In genomic region chr2:55732854-55733253, GRCh38 we compare ENCODE assay signal across 22 cellular contexts. TPM values are rescaled to one million over a fixed set of nuclear protein-coding genes. Genes with fewer than 3 reads are reported as not detected.
A peak's percentile ranks its signal among the peaks of the same experiment; 100 is the strongest.
DNase-seq lines count a peak whose midpoint lies in the region; ATAC-seq and TF ChIP-seq lines count a peak whose summit lies in the region.
"Had no signal": no experiment of that assay in that cellular context is flagged by ENCODE, and none has a peak within 500 bp of the region (broad histone marks: within the 10 kb centered on the region; RNA-seq: fewer than 3 reads in every experiment).

No MANE protein-coding gene starts in this region.

- 30 to 41% methylated on average over 4 of the region's 4 CpGs for WGBS in gastroesophageal sphincter (ENCODE audit: low coverage in 1 of 2), 2 donors
- 68 to 74% methylated on average over 4 of the region's 4 CpGs for WGBS in sigmoid colon, 2 donors

- TF ChIP-seq EP300 in gastroesophageal sphincter (IDR thresholded peaks at IDR 0.05), result no peak
- no peak for TF ChIP-seq EP300 in sigmoid colon (IDR thresholded peaks at IDR 0.05)

- peak; percentile 28 for DNase-seq in AG20443 (ENCODE audit: low spot score)
- peak; percentile 43 for DNase-seq in adipocyte (ENCODE audit: low read depth)
- no peak for DNase-seq in sigmoid colon
- no peak for DNase-seq in DMS79 (lab: John Stamatoyannopoulos, UW)
- no peak for DNase-seq in osteocyte (ENCODE audit: extremely low spot score, unreplicated experiment)
- DNase-seq in T-helper 17 cell, result no peak
- no peak for DNase-seq in C1 segment of cervical spinal cord (lab: John Stamatoyannopoulos, UW)
- DNase-seq: activated naive CD8-positive, alpha-beta T cell treated with anti-CD3 and anti-CD28 coated beads for 36 hours; activated T-cell treated with anti-CD3 and anti-CD28 coated beads for 4 hours; BE2C; heart right ventricle; MG63; NCI-H2029 treated with DMSO at 0.1 percent for 48 hours; NCI-H345; NCI-H748 treated with DMSO at 0.1 percent for 48 hours; psoas muscle; stimulated activated naive CD8-positive, alpha-beta T cell treated with anti-CD3 and anti-CD28 coated beads, Interleukin-15, Interleukin-2, amounts not matched to agents 100 U/mL and 50 U/mL, for 24 hours had no signal

- no peaks in the 10 kb centered on the region for H3K9me3 Mint-ChIP-seq in osteocyte (ENCODE audit: unreplicated experiment)
- H3K9me3 Mint-ChIP-seq: activated naive CD8-positive, alpha-beta T cell treated with anti-CD3 and anti-CD28 coated beads for 36 hours had no signal

- H3K36me3 ChIP-seq in adipocyte (ENCODE audit: control insufficient read depth, insufficient read depth, low read length, severe bottlenecking) (no peaks in the 10 kb centered on the region), gastroesophageal sphincter (no peaks in the 10 kb centered on the region), sigmoid colon (no peaks in the 10 kb centered on the region)
- H3K36me3 ChIP-seq: BE2C, heart right ventricle, MG63 had no signal

- H3K9me3 ChIP-seq in adipocyte (ENCODE audit: control insufficient read depth, low read length) (no peaks in the 10 kb centered on the region), gastroesophageal sphincter (no peaks in the 10 kb centered on the region), sigmoid colon (no peaks in the 10 kb centered on the region), T-helper 17 cell (ENCODE audit: control insufficient read depth, low read length, poor library complexity, severe bottlenecking) (no peaks in the 10 kb centered on the region)
- H3K9me3 ChIP-seq: A549, BE2C, heart right ventricle, MG63, psoas muscle had no signal

- H3K27ac Mint-ChIP-seq in osteocyte (ENCODE audit: unreplicated experiment) (no peak overlapping the region), T-helper 17 cell (no peak overlapping the region)
- H3K27ac Mint-ChIP-seq: activated naive CD8-positive, alpha-beta T cell treated with anti-CD3 and anti-CD28 coated beads for 36 hours had no signal

- peak overlapping the region in 2 of 4 donors; percentile 2 to 32 for H3K27ac ChIP-seq in gastroesophageal sphincter
- H3K27ac ChIP-seq in sigmoid colon, result peak overlapping the region in 3 of 4 donors; percentile 7 to 45 (median 27)
- H3K27ac ChIP-seq: A549, psoas muscle had no signal

- H3K27me3 ChIP-seq in adipocyte (replicated peaks; ENCODE audit: control insufficient read depth, insufficient read depth, low read length) (no peaks in the 10 kb centered on the region), gastroesophageal sphincter (no peaks in the 10 kb centered on the region), sigmoid colon (no peaks in the 10 kb centered on the region)
- H3K27me3 ChIP-seq: BE2C, MG63 had no signal

- intact Hi-C loops in sigmoid colon (cut with DNase I), result no loop called here

- H3K36me3 Mint-ChIP-seq in osteocyte (ENCODE audit: unreplicated experiment) (no peaks in the 10 kb centered on the region), T-helper 17 cell (ENCODE audit: low read depth) (no peaks in the 10 kb centered on the region)
- H3K36me3 Mint-ChIP-seq: activated naive CD8-positive, alpha-beta T cell treated with anti-CD3 and anti-CD28 coated beads for 36 hours had no signal

- no peak for TF ChIP-seq CTCF in gastroesophageal sphincter (IDR thresholded peaks at IDR 0.05)
- no peak for TF ChIP-seq CTCF in sigmoid colon (IDR thresholded peaks at IDR 0.05)
- no peak for TF ChIP-seq CTCF in osteocyte (IDR thresholded peaks at IDR 0.05)

- ATAC-seq in gastroesophageal sphincter, result peak; percentile 60
- no peak for ATAC-seq in T-helper 17 cell
- ATAC-seq: A549; HCT116; K562; stimulated activated naive CD8-positive, alpha-beta T cell treated with anti-CD3 and anti-CD28 coated beads, Interleukin-15, Interleukin-2, amounts not matched to agents 100 U/mL and 50 U/mL, for 24 hours had no signal

- TF ChIP-seq POLR2A in gastroesophageal sphincter (IDR thresholded peaks at IDR 0.05), result no peak
- TF ChIP-seq POLR2A in sigmoid colon (IDR thresholded peaks at IDR 0.05), result no peak

- H3K4me1 Mint-ChIP-seq in osteocyte (ENCODE audit: unreplicated experiment) (no peaks in the 10 kb centered on the region), T-helper 17 cell (no peaks in the 10 kb centered on the region)
- H3K4me1 Mint-ChIP-seq: activated naive CD8-positive, alpha-beta T cell treated with anti-CD3 and anti-CD28 coated beads for 36 hours had no signal

- H3K4me3 ChIP-seq in adipocyte (ENCODE audit: low read length) (peak overlapping the region; percentile 5), gastroesophageal sphincter (no peak overlapping the region), sigmoid colon (no peak overlapping the region)
- H3K4me3 ChIP-seq: A549, heart right ventricle, K562, MG63, psoas muscle, skin epidermis had no signal

- H3K4me1 ChIP-seq in adipocyte (ENCODE audit: control insufficient read depth, insufficient read depth, low read length) (peaks cover 35% of the 10 kb centered on the region), gastroesophageal sphincter (no peaks in the 10 kb centered on the region), sigmoid colon (no peaks in the 10 kb centered on the region)
- H3K4me1 ChIP-seq: A549, BE2C, psoas muscle had no signal

- peak overlapping the region; percentile 27 for H3K9ac ChIP-seq in adipocyte (ENCODE audit: low read length)

- H3K4me3 Mint-ChIP-seq in osteocyte (ENCODE audit: unreplicated experiment) (no peak overlapping the region), T-helper 17 cell (no peak overlapping the region)
- H3K4me3 Mint-ChIP-seq: activated naive CD8-positive, alpha-beta T cell treated with anti-CD3 and anti-CD28 coated beads for 36 hours had no signal

- H3K27me3 Mint-ChIP-seq in osteocyte (ENCODE audit: unreplicated experiment) (peaks cover 13% of the 10 kb centered on the region), T-helper 17 cell (peaks cover 6% of the 10 kb centered on the region)
- H3K27me3 Mint-ChIP-seq: activated naive CD8-positive, alpha-beta T cell treated with anti-CD3 and anti-CD28 coated beads for 36 hours had no signal

RNA-seq across cellular contexts. Expression of gene PNPT1, which starts 39.2 kb away (rescaled TPM):
- 100 to 1,000 TPM in 1 of 4 donors, 10 to 100 TPM in 3; 14.9 to 113 (median 17.3) TPM for total RNA-seq in gastroesophageal sphincter
- total RNA-seq in sigmoid colon, result 10 to 100 TPM; 11.5 to 17.5 (median 13.8) TPM
- polyA plus RNA-seq in sigmoid colon, result 10 to 100 TPM in 1 of 3 donors, 1 to 10 TPM in 2; 3.0 to 11.7 (median 5.1) TPM
- total RNA-seq in osteocyte, result 17.8 and 28.8 TPM in 2 replicates
- total RNA-seq in T-helper 17 cell, result 10 to 100 TPM in 1 of 2 donors, 1 to 10 TPM in 1; 9.4 to 17.7 TPM

Comparison
In these comparisons a context has a peak if more than half of its experiments do, and no peak if none do; other contexts are left out.
1. DNase-seq: peak in AG20443 (single experiment) and adipocyte (single experiment); none in sigmoid colon (single experiment), DMS79 (single experiment), osteocyte (single experiment), T-helper 17 cell (0 of 3) and C1 segment of cervical spinal cord (0 of 14).